ENCODE assay signal across 12 cellular contexts in genomic region chr21:31351438-31351837, GRCh38. TPM values are rescaled to one million over a fixed set of nuclear protein-coding genes. Genes with fewer than 3 reads are reported as not detected.
DNase-seq lines count a peak whose midpoint lies in the region; ATAC-seq and TF ChIP-seq lines count a peak whose summit lies in the region.
"Had no signal": no experiment of that assay in that cellular context is flagged by ENCODE, and none has a peak within 500 bp of the region (broad histone marks: within the 10 kb centered on the region; RNA-seq: fewer than 3 reads in every experiment).

No MANE protein-coding gene starts in this region.

- ATAC-seq in activated CD8-positive, alpha-beta memory T cell treated with anti-CD3 and anti-CD28 coated beads, Interleukin-2, amount 10 ng/mL, durations not matched to agents 7 days and 5 days = no peak
- no peak for ATAC-seq in stimulated activated effector memory CD8-positive, alpha-beta T cell treated with anti-CD3 and anti-CD28 coated beads, Interleukin-12 subunit alpha, Interleukin-12 subunit beta, amount 100 ng/mL, for 72 hours
- ATAC-seq in HG02840 (IDR thresholded peaks at IDR 0.05; ENCODE audit: low FRiP score, unreplicated experiment) = no peak

- H3K4me1 Mint-ChIP-seq in activated CD8-positive, alpha-beta memory T cell treated with anti-CD3 and anti-CD28 coated beads, Interleukin-2, amount 10 ng/mL, durations not matched to agents 7 days and 5 days = peaks cover 43% of the 10 kb centered on the region
- H3K4me1 Mint-ChIP-seq in stimulated activated effector memory CD8-positive, alpha-beta T cell treated with anti-CD3 and anti-CD28 coated beads, Interleukin-12 subunit alpha, Interleukin-12 subunit beta, amount 100 ng/mL, for 72 hours = peaks cover 16% of the 10 kb centered on the region

- CTCF ChIA-PET in activated CD8-positive, alpha-beta memory T cell treated with anti-CD3 and anti-CD28 coated beads, Interleukin-2, amount 10 ng/mL, durations not matched to agents 7 days and 5 days (lab: Charles Lee) = interaction anchor here (4.0 kb wide), 1 partner anchor 12 kb away, joined by 18 read pairs; no protein-coding TSS in a partner anchor

- H3K36me3 Mint-ChIP-seq in activated CD8-positive, alpha-beta memory T cell treated with anti-CD3 and anti-CD28 coated beads, Interleukin-2, amount 10 ng/mL, durations not matched to agents 7 days and 5 days = peaks cover 24% of the 10 kb centered on the region
- peaks cover 8% of the 10 kb centered on the region for H3K36me3 Mint-ChIP-seq in stimulated activated effector memory CD8-positive, alpha-beta T cell treated with anti-CD3 and anti-CD28 coated beads, Interleukin-12 subunit alpha, Interleukin-12 subunit beta, amount 100 ng/mL, for 72 hours

- H3K27ac Mint-ChIP-seq in activated CD8-positive, alpha-beta memory T cell treated with anti-CD3 and anti-CD28 coated beads, Interleukin-2, amount 10 ng/mL, durations not matched to agents 7 days and 5 days = no peak overlapping the region
- H3K27ac Mint-ChIP-seq in stimulated activated effector memory CD8-positive, alpha-beta T cell treated with anti-CD3 and anti-CD28 coated beads, Interleukin-12 subunit alpha, Interleukin-12 subunit beta, amount 100 ng/mL, for 72 hours = peak overlapping the region; percentile 9

- H3K9me3 ChIP-seq in SJSA1 (replicated peaks) = no peaks in the 10 kb centered on the region
- H3K9me3 ChIP-seq: esophagus squamous epithelium had no signal

- H3K27me3 Mint-ChIP-seq in activated CD8-positive, alpha-beta memory T cell treated with anti-CD3 and anti-CD28 coated beads, Interleukin-2, amount 10 ng/mL, durations not matched to agents 7 days and 5 days = peaks cover 17% of the 10 kb centered on the region

- H3K27ac ChIP-seq in SJSA1 = no peak overlapping the region

- peaks cover 41% of the 10 kb centered on the region for H3K4me1 ChIP-seq in SJSA1 (replicated peaks)

- H3K9me3 Mint-ChIP-seq in activated CD8-positive, alpha-beta memory T cell treated with anti-CD3 and anti-CD28 coated beads, Interleukin-2, amount 10 ng/mL, durations not matched to agents 7 days and 5 days (ENCODE audit: low read depth) = peaks cover 2% of the 10 kb centered on the region
- H3K9me3 Mint-ChIP-seq in stimulated activated effector memory CD8-positive, alpha-beta T cell treated with anti-CD3 and anti-CD28 coated beads, Interleukin-12 subunit alpha, Interleukin-12 subunit beta, amount 100 ng/mL, for 72 hours = peaks cover 2% of the 10 kb centered on the region

- H3K4me3 ChIP-seq in SJSA1 (no peak overlapping the region), fibroblast of mammary gland (ENCODE audit: control insufficient read depth, low read depth, low read length) (no peak overlapping the region)
- H3K4me3 ChIP-seq: esophagus squamous epithelium had no signal

- no peak overlapping the region for H3K4me3 Mint-ChIP-seq in activated CD8-positive, alpha-beta memory T cell treated with anti-CD3 and anti-CD28 coated beads, Interleukin-2, amount 10 ng/mL, durations not matched to agents 7 days and 5 days
- H3K4me3 Mint-ChIP-seq in stimulated activated effector memory CD8-positive, alpha-beta T cell treated with anti-CD3 and anti-CD28 coated beads, Interleukin-12 subunit alpha, Interleukin-12 subunit beta, amount 100 ng/mL, for 72 hours = no peak overlapping the region
- H3K4me3 Mint-ChIP-seq: activated T-cell treated with anti-CD3 and anti-CD28 coated beads, Interleukin-2, amount 50 U/mL, for 4 hours had no signal

- no peaks in the 10 kb centered on the region for H3K27me3 ChIP-seq in SJSA1 (replicated peaks)
- H3K27me3 ChIP-seq: esophagus squamous epithelium had no signal

- no peak for TF ChIP-seq CTCF in fibroblast of mammary gland (conservative IDR thresholded peaks at IDR 0.05; ENCODE audit: control insufficient read depth, insufficient read depth, low read depth, low read length)

- DNase-seq in activated CD8-positive, alpha-beta memory T cell treated with anti-CD3 and anti-CD28 coated beads for 24 hours = peak; percentile 40
- DNase-seq in activated CD8-positive, alpha-beta memory T cell treated with anti-CD3 and anti-CD28 coated beads, Interleukin-2, amount 10 ng/mL, durations not matched to agents 7 days and 5 days = no peak
- DNase-seq in SJSA1 (ENCODE audit: low read depth in 1 of 2, low spot score in 2 of 2) = peak; percentile 57 to 78
- peak; percentile 60 for DNase-seq in fibroblast of mammary gland (ENCODE audit: low read depth)
- DNase-seq in stimulated activated effector memory CD8-positive, alpha-beta T cell treated with anti-CD3 and anti-CD28 coated beads, Interleukin-12 subunit alpha, Interleukin-12 subunit beta, amount 100 ng/mL, for 72 hours (ENCODE audit: low spot score in 2 of 2) = no peak
- DNase-seq in superior temporal gyrus (ENCODE audit: extremely low spot score) = no peak
- no peak for DNase-seq in SIG-M5 (lab: John Stamatoyannopoulos, UW)
- DNase-seq: activated T-cell treated with anti-CD3 and anti-CD28 coated beads, Interleukin-2, amount 50 U/mL, for 4 hours; central memory CD4-positive, alpha-beta T cell; esophagus squamous epithelium; NCI-H1694 had no signal

- no peaks in the 10 kb centered on the region for H3K36me3 ChIP-seq in SJSA1
- H3K36me3 ChIP-seq: esophagus squamous epithelium had no signal

RNA-seq across cellular contexts. Expression of gene TIAM1, which starts 7.4 kb away (rescaled TPM):
- total RNA-seq in activated CD8-positive, alpha-beta memory T cell treated with anti-CD3 and anti-CD28 coated beads, Interleukin-2, amount 10 ng/mL, durations not matched to agents 7 days and 5 days = 10 to 100 TPM; 18.8 to 20.5 TPM
- 7.8 and 8.3 TPM in 2 replicates for total RNA-seq in SJSA1 (2014; rRNA removed; shearing (Covaris generic))

Comparison
In these comparisons a context has a peak if more than half of its experiments do, and no peak if none do; other contexts are left out.
1. DNase-seq: peak in activated CD8-positive, alpha-beta memory T cell treated with anti-CD3 and anti-CD28 coated beads for 24 hours (single experiment), SJSA1 (2 of 2) and fibroblast of mammary gland (single experiment); none in activated CD8-positive, alpha-beta memory T cell treated with anti-CD3 and anti-CD28 coated beads, Interleukin-2, amount 10 ng/mL, durations not matched to agents 7 days and 5 days (single experiment), stimulated activated effector memory CD8-positive, alpha-beta T cell treated with anti-CD3 and anti-CD28 coated beads, Interleukin-12 subunit alpha, Interleukin-12 subunit beta, amount 100 ng/mL, for 72 hours (0 of 2), superior temporal gyrus (single experiment) and SIG-M5 (single experiment).